In the genomic region with DNA sequence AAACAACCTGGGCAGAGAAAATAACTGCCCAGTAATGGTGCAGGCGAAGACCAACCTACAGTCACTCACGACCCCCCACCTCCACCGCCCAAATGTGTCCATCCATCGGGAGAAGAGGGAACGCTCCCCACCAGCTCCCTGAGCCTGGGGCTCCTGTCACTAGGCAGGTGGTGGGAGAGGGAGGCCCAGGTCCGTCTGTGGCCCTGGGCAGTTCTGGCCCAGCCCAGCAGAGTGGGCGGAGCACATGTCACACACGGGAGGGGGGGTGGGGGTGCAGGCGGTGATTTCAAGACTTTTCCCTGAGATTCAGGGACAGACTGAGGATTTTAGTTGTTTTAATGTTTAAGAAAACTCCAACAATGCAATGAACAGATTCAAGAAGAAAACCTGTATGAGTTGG, we compare ENCODE assay signal across 1 cellular context.
TF ChIP-seq lines count a peak whose summit lies in the region.

No MANE protein-coding gene starts in this region.

TF ChIP-seq in GM23338, 12 proteins besides CTCF, POLR2A, EP300 and RAD21 (continued from another document):
- TF ChIP-seq, protein P1, sequence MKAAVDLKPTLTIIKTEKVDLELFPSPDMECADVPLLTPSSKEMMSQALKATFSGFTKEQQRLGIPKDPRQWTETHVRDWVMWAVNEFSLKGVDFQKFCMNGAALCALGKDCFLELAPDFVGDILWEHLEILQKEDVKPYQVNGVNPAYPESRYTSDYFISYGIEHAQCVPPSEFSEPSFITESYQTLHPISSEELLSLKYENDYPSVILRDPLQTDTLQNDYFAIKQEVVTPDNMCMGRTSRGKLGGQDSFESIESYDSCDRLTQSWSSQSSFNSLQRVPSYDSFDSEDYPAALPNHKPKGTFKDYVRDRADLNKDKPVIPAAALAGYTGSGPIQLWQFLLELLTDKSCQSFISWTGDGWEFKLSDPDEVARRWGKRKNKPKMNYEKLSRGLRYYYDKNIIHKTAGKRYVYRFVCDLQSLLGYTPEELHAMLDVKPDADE (IDR thresholded peaks at IDR 0.05): no peak
